8 cellular contexts compared by ENCODE assay signal in the genomic region with DNA sequence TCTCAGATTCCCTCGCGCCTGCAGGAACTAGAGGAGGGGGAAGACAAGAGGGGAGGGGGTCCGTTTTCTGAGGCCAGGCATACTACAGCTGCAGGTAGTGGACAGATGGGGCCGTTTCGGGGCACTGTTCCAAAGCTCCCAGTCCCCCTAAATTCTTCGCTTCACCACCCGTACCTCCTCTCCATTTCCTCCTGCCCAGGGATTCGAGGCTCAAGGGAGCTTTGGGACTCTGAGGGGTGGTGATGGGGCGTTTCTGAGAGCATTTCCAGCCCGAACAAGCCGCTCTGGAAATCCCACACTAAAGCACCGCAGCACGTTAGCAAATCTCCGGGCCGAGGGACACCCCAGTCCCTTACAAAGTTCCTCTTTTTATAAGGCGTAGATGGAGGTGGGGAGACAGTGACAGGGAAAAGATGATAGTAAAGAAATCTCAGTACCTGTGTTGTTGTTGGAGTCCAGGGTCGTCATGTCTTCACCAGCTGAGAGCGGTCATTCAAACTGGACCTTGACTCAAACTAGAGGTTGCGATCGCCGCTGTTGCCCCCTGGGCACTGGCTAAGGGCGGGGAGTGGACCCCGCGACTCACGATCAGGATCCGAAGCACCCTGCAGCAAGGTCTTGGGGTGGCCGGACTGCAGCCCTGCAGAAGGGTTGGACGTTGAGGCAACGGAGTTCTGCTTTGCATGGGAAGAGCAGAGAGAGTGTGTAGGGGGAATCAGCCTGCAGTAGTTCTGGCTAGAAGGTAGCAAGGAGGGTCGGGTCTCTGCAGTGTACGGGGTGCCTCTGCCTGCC. TPM values are rescaled to one million over a fixed set of nuclear protein-coding genes. Genes with fewer than 3 reads are reported as not detected.
DNase-seq lines count a peak whose midpoint lies in the region; ATAC-seq and TF ChIP-seq lines count a peak whose summit lies in the region.

No MANE protein-coding gene starts in this region.

- peak overlapping the region; percentile 95 for H3K9ac ChIP-seq in neuronal stem cell (ENCODE audit: low read depth, low read length, poor library complexity)

- DNase-seq in GM23338 (ENCODE audit: low spot score) (no peak), RPMI8226 (peak; percentile 35), epithelial cell of proximal tubule (ENCODE audit: low read depth) (no peak), neuronal stem cell (ENCODE audit: low spot score) (no peak), hepatic stellate cell (ENCODE audit: low spot score) (no peak), NCI-H2107 treated with DMSO at 0.1 percent for 48 hours (lab: John Stamatoyannopoulos, UW; ENCODE audit: unreplicated experiment) (no peak)

- peak overlapping the region; percentile 83 for H3K23ac ChIP-seq in neuronal stem cell (ENCODE audit: low read depth, low read length, poor library complexity)

- H3K14ac ChIP-seq in neuronal stem cell (ENCODE audit: low read length): peak overlapping the region; percentile 65

- no peaks in the 10 kb centered on the region for H3K36me3 ChIP-seq in GM23338 (ENCODE audit: insufficient read depth)
- H3K36me3 ChIP-seq in neuronal stem cell (replicated peaks in 1 of 2; ENCODE audit: control insufficient read depth in 2 of 2, insufficient read depth in 2 of 2, low read length in 2 of 2): peaks cover 12 to 17% of the 10 kb centered on the region in 2 donors

- H2BK5ac ChIP-seq in neuronal stem cell (ENCODE audit: low read length): peak overlapping the region; percentile 77

- H2AK5ac ChIP-seq in neuronal stem cell (ENCODE audit: low read depth, low read length): peak overlapping the region; percentile 36

- peaks cover 60% of the 10 kb centered on the region for H3K4me1 Mint-ChIP-seq in GM23338

- H3K9me3 ChIP-seq in neuronal stem cell (replicated peaks in 1 of 2; ENCODE audit: control insufficient read depth in 2 of 2, insufficient read depth in 1 of 2, low read depth in 1 of 2, low read length in 2 of 2): peaks cover 0 to 4% of the 10 kb centered on the region in 2 donors

- H3K4me3 Mint-ChIP-seq in GM23338: peak overlapping the region; percentile 82

- H3K9me2 ChIP-seq in GM23338 (ENCODE audit: insufficient read depth): peaks cover 16% of the 10 kb centered on the region

- TF ChIP-seq CTCF in GM23338 (conservative IDR thresholded peaks at IDR 0.05; ENCODE audit: low read depth in 2 of 2) (no peak), epithelial cell of proximal tubule (conservative IDR thresholded peaks at IDR 0.05; ENCODE audit: low read depth, low read length) (no peak)

- peak overlapping the region; percentile 89 for H3K18ac ChIP-seq in neuronal stem cell (ENCODE audit: low read length)

- peaks cover 36% of the 10 kb centered on the region for H3K36me3 Mint-ChIP-seq in GM23338 (ENCODE audit: low read depth)

- peak overlapping the region; percentile 75 for H3K4me3 ChIP-seq in GM23338
- H3K4me3 ChIP-seq in epithelial cell of proximal tubule (ENCODE audit: low read depth, low read length): peak overlapping the region; percentile 79
- H3K4me3 ChIP-seq in neuronal stem cell (ENCODE audit: low read length in 2 of 2): peak overlapping the region; percentile 53 to 77

- H2BK120ac ChIP-seq in neuronal stem cell (ENCODE audit: low read depth, low read length): peak overlapping the region; percentile 6

- H3K4ac ChIP-seq in neuronal stem cell (ENCODE audit: low read length): peak overlapping the region; percentile 32

- H4K20me1 ChIP-seq in GM23338 (replicated peaks; ENCODE audit: insufficient read depth): no peaks in the 10 kb centered on the region

- no peaks in the 10 kb centered on the region for H3K79me1 ChIP-seq in neuronal stem cell (ENCODE audit: low read depth, low read length)

- H3K4me2 ChIP-seq in GM23338 (peak overlapping the region; percentile 98), neuronal stem cell (ENCODE audit: insufficient read depth, low read length, poor library complexity, severe bottlenecking) (peak overlapping the region; percentile 71)

- H3K27me3 ChIP-seq in GM23338 (ENCODE audit: insufficient read depth): peaks cover 14% of the 10 kb centered on the region
- H3K27me3 ChIP-seq in neuronal stem cell (ENCODE audit: control insufficient read depth in 3 of 3, insufficient read depth in 3 of 3, low read depth in 1 of 3, low read length in 3 of 3): peaks cover 0 to 12% (median 8%) of the 10 kb centered on the region in 3 experiments

- peak overlapping the region; percentile 88 for H3K27ac Mint-ChIP-seq in GM23338

- H4K8ac ChIP-seq in neuronal stem cell (ENCODE audit: low read depth, low read length): peak overlapping the region; percentile 33

- peaks cover 11% of the 10 kb centered on the region; the same call in 2 of the 3 replicates for H3K9me3 Mint-ChIP-seq in GM23338

- H2AFZ ChIP-seq in GM23338 (peak overlapping the region; percentile 93), neuronal stem cell (ENCODE audit: low read length) (peak overlapping the region; percentile 80)

- H3K27me3 Mint-ChIP-seq in GM23338 (ENCODE audit: insufficient read depth, low read depth, poor library complexity): peaks cover 56% of the 10 kb centered on the region

- H3K4me1 ChIP-seq in GM23338 (ENCODE audit: insufficient read depth) (peaks cover 45% of the 10 kb centered on the region), neuronal stem cell (ENCODE audit: control insufficient read depth in 2 of 2, insufficient read depth in 1 of 2, low read depth in 1 of 2, low read length in 2 of 2) (peaks cover 23 to 36% of the 10 kb centered on the region in 2 donors)

- peak; percentile 17 for ATAC-seq in GM23338
- ATAC-seq in HG03520 (IDR thresholded peaks at IDR 0.05; ENCODE audit: unreplicated experiment): no peak
- ATAC-seq in GM19455 (IDR thresholded peaks at IDR 0.05; ENCODE audit: unreplicated experiment): no peak

- no CpG with 5 or more reads among the region's 31 CpGs for WGBS in neuronal stem cell (ENCODE audit: extremely low coverage in 2 of 2, insufficient read length in 2 of 2, insufficient replicate concordance in 1 of 2), 2 donors

- H3F3A ChIP-seq in GM23338 (replicated peaks; ENCODE audit: low read depth): peaks cover 17% of the 10 kb centered on the region; the same call in 1 of the 2 replicates

- H3K79me2 ChIP-seq in GM23338 (replicated peaks; ENCODE audit: insufficient read depth): no peaks in the 10 kb centered on the region

- peak overlapping the region; percentile 11 for H4K91ac ChIP-seq in neuronal stem cell (ENCODE audit: low read depth, low read length, poor library complexity)

- H2BK15ac ChIP-seq in neuronal stem cell (ENCODE audit: low read length): peak overlapping the region; percentile 76

- peak overlapping the region; percentile 82 for H2BK12ac ChIP-seq in neuronal stem cell (ENCODE audit: low read length)

- no peak overlapping the region for H3K27ac ChIP-seq in GM23338 (ENCODE audit: low read depth)
- H3K27ac ChIP-seq in neuronal stem cell (replicated peaks; ENCODE audit: low read length): no peak overlapping the region

TF ChIP-seq in GM23338, 12 proteins besides CTCF, POLR2A, EP300 and RAD21 (continues in another document):
- no peak for TF ChIP-seq ZNF331 (CRISPR knock-in tag; IDR thresholded peaks at IDR 0.05; ENCODE audit: low read depth)
- no peak for TF ChIP-seq NANOG (IDR thresholded peaks at IDR 0.05; ENCODE audit: borderline replicate concordance)
- no peak for TF ChIP-seq ZNF114 (CRISPR knock-in tag; IDR thresholded peaks at IDR 0.05)
- TF ChIP-seq STAT1 (IDR thresholded peaks at IDR 0.05; ENCODE audit: unreplicated experiment): no peak
- peak; percentile 38 for TF ChIP-seq EZH2 (IDR thresholded peaks at IDR 0.05; ENCODE audit: low read depth, unreplicated experiment)
- TF ChIP-seq POLR2AphosphoS5 (IDR thresholded peaks at IDR 0.05; ENCODE audit: low read depth): no peak

RNA-seq across cellular contexts. Expression of a gene that starts 0.6 kb away (rescaled TPM):
- total RNA-seq in GM23338 (2014; rRNA removed; shearing (Covaris generic)): 3.6 and 4.2 TPM in 2 replicates
- polyA plus RNA-seq in GM23338 (2016; fragmentation: Nextera tagmentation; extraction: Ambion mirVana): 3.1 and 3.3 TPM in 2 replicates
- 0.40 and 1.2 TPM in 2 replicates for total RNA-seq in epithelial cell of proximal tubule
- 5.0 TPM for polyA plus RNA-seq in neuronal stem cell (2013, experiment 1 of 2)
- 4.8 TPM for polyA plus RNA-seq in neuronal stem cell (2013, experiment 2 of 2)

RNA-seq across cellular contexts. Expression of a gene that starts 21.9 kb away (rescaled TPM):
- 52.5 and 56.5 TPM in 2 replicates for total RNA-seq in GM23338 (2014; rRNA removed; shearing (Covaris generic))
- 14.3 and 16.2 TPM in 2 replicates for polyA plus RNA-seq in GM23338 (2016; fragmentation: Nextera tagmentation; extraction: Ambion mirVana)
- 44.5 and 59.3 TPM in 2 replicates for total RNA-seq in epithelial cell of proximal tubule
- 106 TPM for polyA plus RNA-seq in neuronal stem cell (2013, experiment 1 of 2)
- polyA plus RNA-seq in neuronal stem cell (2013, experiment 2 of 2): 110 TPM

RNA-seq across cellular contexts. Expression of a gene that starts 37.1 kb away (rescaled TPM):
- 9.6 and 10.5 TPM in 2 replicates for total RNA-seq in GM23338 (2014; rRNA removed; shearing (Covaris generic))
- polyA plus RNA-seq in GM23338 (2016; fragmentation: Nextera tagmentation; extraction: Ambion mirVana): 3.4 and 3.6 TPM in 2 replicates
- total RNA-seq in epithelial cell of proximal tubule: 3.8 and 5.4 TPM in 2 replicates
- 13.2 TPM for polyA plus RNA-seq in neuronal stem cell (2013, experiment 1 of 2)
- polyA plus RNA-seq in neuronal stem cell (2013, experiment 2 of 2): 13.2 TPM

RNA-seq across cellular contexts. Expression of a gene that starts 40.5 kb away (rescaled TPM):
- total RNA-seq in GM23338 (2014; rRNA removed; shearing (Covaris generic)): 76.1 and 82.9 TPM in 2 replicates
- 34.4 and 37.5 TPM in 2 replicates for polyA plus RNA-seq in GM23338 (2016; fragmentation: Nextera tagmentation; extraction: Ambion mirVana)
- total RNA-seq in epithelial cell of proximal tubule: 40.9 and 58.9 TPM in 2 replicates
- 70.7 TPM for polyA plus RNA-seq in neuronal stem cell (2013, experiment 1 of 2)
- polyA plus RNA-seq in neuronal stem cell (2013, experiment 2 of 2): 70.5 TPM

RNA-seq across cellular contexts. Expression of a gene that starts 45.6 kb away (rescaled TPM):
- 88.9 and 95.1 TPM in 2 replicates for total RNA-seq in GM23338 (2014; rRNA removed; shearing (Covaris generic))
- polyA plus RNA-seq in GM23338 (2016; fragmentation: Nextera tagmentation; extraction: Ambion mirVana): 44.4 and 44.8 TPM in 2 replicates
- 90.0 and 98.6 TPM in 2 replicates for total RNA-seq in epithelial cell of proximal tubule
- 61.9 TPM for polyA plus RNA-seq in neuronal stem cell (2013, experiment 1 of 2)
- polyA plus RNA-seq in neuronal stem cell (2013, experiment 2 of 2): 61.2 TPM
